In the genomic region with DNA sequence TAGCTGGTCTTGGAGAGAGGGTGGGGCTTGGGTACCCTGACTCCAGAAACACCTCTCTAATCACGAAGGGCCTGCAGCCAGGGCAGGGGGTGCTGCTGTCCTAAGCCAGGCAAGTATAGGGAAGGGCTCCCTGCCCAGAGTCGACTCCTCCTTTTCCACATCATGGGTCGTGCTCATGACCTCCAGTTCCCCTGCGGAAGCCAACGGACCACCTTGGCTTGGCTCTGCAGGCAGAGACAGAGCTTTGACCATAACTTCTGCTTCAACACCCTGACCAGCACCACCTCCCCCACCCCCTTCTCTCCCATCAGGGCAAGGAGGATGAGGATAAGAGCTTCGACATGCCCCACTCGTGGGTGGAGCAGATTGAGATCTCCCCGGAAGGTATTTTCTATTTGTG, we compare ENCODE assay signal across 25 cellular contexts. TPM values are rescaled to one million over a fixed set of nuclear protein-coding genes. Genes with fewer than 3 reads are reported as not detected.
"Had no signal": no experiment of that assay in that cellular context is flagged by ENCODE, and none has a peak within 500 bp of the region (broad histone marks: within the 10 kb centered on the region; RNA-seq: fewer than 3 reads in every experiment).

No MANE protein-coding gene starts in this region.

- DNase-seq: activated CD4-positive, alpha-beta T cell treated with anti-CD3 and anti-CD28 coated beads for 4 hours; activated CD8-positive, alpha-beta memory T cell treated with anti-CD3 and anti-CD28 coated beads, Interleukin-2, amount 50 U/mL, for 4 hours; activated CD8-positive, alpha-beta T cell treated with anti-CD3 and anti-CD28 coated beads for 36 hours; activated gamma-delta T cell treated with Interleukin-2 at 50 U/mL for 16 hours; activated naive CD4-positive, alpha-beta T cell treated with anti-CD3 and anti-CD28 coated beads, Interleukin-2, amount 10 ng/mL, durations not matched to agents 7 days and 5 days; activated naive CD8-positive, alpha-beta T cell treated with anti-CD3 and anti-CD28 coated beads for 36 hours; activated T-cell treated with anti-CD3 and anti-CD28 coated beads, Interleukin-2, amount 50 U/mL, for 72 hours; brain microvascular endothelial cell; MM.1S; NCI-H1105; NCI-H1436 treated with DMSO at 0.1 percent for 48 hours; NCI-H187; NCI-H2081; NCI-H446; NCI-H524; Right ventricle myocardium superior; SJCRH30; T-helper 1 cell had no signal

- H3K4me1 Mint-ChIP-seq: activated naive CD4-positive, alpha-beta T cell treated with anti-CD3 and anti-CD28 coated beads, Interleukin-2, amount 10 ng/mL, durations not matched to agents 7 days and 5 days; activated naive CD8-positive, alpha-beta T cell treated with anti-CD3 and anti-CD28 coated beads for 36 hours had no signal

- H3K4me2 ChIP-seq: SK-N-SH had no signal

- H3K27ac Mint-ChIP-seq: activated CD8-positive, alpha-beta T cell treated with anti-CD3 and anti-CD28 coated beads for 36 hours; activated naive CD4-positive, alpha-beta T cell treated with anti-CD3 and anti-CD28 coated beads, Interleukin-2, amount 10 ng/mL, durations not matched to agents 7 days and 5 days; activated naive CD8-positive, alpha-beta T cell treated with anti-CD3 and anti-CD28 coated beads for 36 hours; activated T-cell treated with anti-CD3 and anti-CD28 coated beads, Interleukin-2, amount 50 U/mL, for 72 hours; activated T-helper 2 cell treated with anti-CD3 and anti-CD28 coated beads, Interferon-gamma antibody, Interleukin-2, Interleukin-4, amounts not matched to agents 10 μg/mL and 5 μg/mL and 100 μg/mL, durations not matched to agents 14 hours and 24 hours and 36 hours had no signal

- H3K27me3 Mint-ChIP-seq: activated CD8-positive, alpha-beta T cell treated with anti-CD3 and anti-CD28 coated beads for 36 hours had no signal

- H3K4me3 ChIP-seq: cardiac muscle cell, Peyer's patch, SJCRH30 had no signal

- H3K4me3 Mint-ChIP-seq: activated CD8-positive, alpha-beta T cell treated with anti-CD3 and anti-CD28 coated beads for 36 hours; activated naive CD4-positive, alpha-beta T cell treated with anti-CD3 and anti-CD28 coated beads, Interleukin-2, amount 10 ng/mL, durations not matched to agents 7 days and 5 days; activated naive CD8-positive, alpha-beta T cell treated with anti-CD3 and anti-CD28 coated beads for 36 hours; activated T-cell treated with anti-CD3 and anti-CD28 coated beads, Interleukin-2, amount 50 U/mL, for 72 hours had no signal

- H3K9ac ChIP-seq: SK-N-SH had no signal

- H3K36me3 ChIP-seq: brain microvascular endothelial cell, cardiac muscle cell, Peyer's patch, SJCRH30 had no signal

- H3K9me3 ChIP-seq: Peyer's patch, SJCRH30, SK-N-SH had no signal

- H3K9me3 Mint-ChIP-seq: activated CD8-positive, alpha-beta T cell treated with anti-CD3 and anti-CD28 coated beads for 36 hours; activated naive CD4-positive, alpha-beta T cell treated with anti-CD3 and anti-CD28 coated beads, Interleukin-2, amount 10 ng/mL, durations not matched to agents 7 days and 5 days; activated naive CD8-positive, alpha-beta T cell treated with anti-CD3 and anti-CD28 coated beads for 36 hours; activated T-cell treated with anti-CD3 and anti-CD28 coated beads, Interleukin-2, amount 50 U/mL, for 72 hours; activated T-helper 2 cell treated with anti-CD3 and anti-CD28 coated beads, Interferon-gamma antibody, Interleukin-2, Interleukin-4, amounts not matched to agents 10 μg/mL and 5 μg/mL and 100 μg/mL, durations not matched to agents 14 hours and 24 hours and 36 hours had no signal

- H3K27ac ChIP-seq: brain microvascular endothelial cell, cardiac muscle cell, Peyer's patch, RWPE1, SJCRH30 had no signal

- H3K27me3 ChIP-seq: brain microvascular endothelial cell, cardiac muscle cell, Peyer's patch had no signal

- H3K4me1 ChIP-seq: Peyer's patch, SJCRH30 had no signal

- H3K36me3 Mint-ChIP-seq: activated naive CD4-positive, alpha-beta T cell treated with anti-CD3 and anti-CD28 coated beads, Interleukin-2, amount 10 ng/mL, durations not matched to agents 7 days and 5 days; activated naive CD8-positive, alpha-beta T cell treated with anti-CD3 and anti-CD28 coated beads for 36 hours had no signal

- ATAC-seq: activated CD4-positive, CD25-positive, alpha-beta regulatory T cell treated with anti-CD3 and anti-CD28 coated beads, Interleukin-2, amount 50 U/mL, for 24 hours; activated CD8-positive, alpha-beta T cell treated with anti-CD3 and anti-CD28 coated beads for 36 hours; activated T-cell treated with anti-CD3 and anti-CD28 coated beads, Interleukin-2, amount 50 U/mL, for 72 hours had no signal

RNA-seq across cellular contexts. Expression of a gene that starts 26.8 kb away (rescaled TPM):
- total RNA-seq: activated naive CD8-positive, alpha-beta T cell treated with anti-CD3 and anti-CD28 coated beads for 36 hours; activated T-helper 2 cell treated with anti-CD3 and anti-CD28 coated beads, Interferon-gamma antibody, Interleukin-2, Interleukin-4, amounts not matched to agents 10 μg/mL and 5 μg/mL and 100 μg/mL, durations not matched to agents 14 hours and 24 hours and 36 hours; Peyer's patch; Right ventricle myocardium superior; SJCRH30; T-helper 2 cell treated with Interferon-gamma antibody and Interleukin-4, amounts not matched to agents 100 ng/mL and 5 ng/mL, for 36 hours had no signal

RNA-seq across cellular contexts. Expression of a gene that starts 53.2 kb away (rescaled TPM):
- total RNA-seq: activated CD8-positive, alpha-beta T cell treated with anti-CD3 and anti-CD28 coated beads for 36 hours; activated naive CD8-positive, alpha-beta T cell treated with anti-CD3 and anti-CD28 coated beads for 36 hours; activated T-helper 2 cell treated with anti-CD3 and anti-CD28 coated beads, Interferon-gamma antibody, Interleukin-2, Interleukin-4, amounts not matched to agents 10 μg/mL and 5 μg/mL and 100 μg/mL, durations not matched to agents 14 hours and 24 hours and 36 hours; cardiac muscle cell; SJCRH30; T-helper 2 cell treated with Interferon-gamma antibody and Interleukin-4, amounts not matched to agents 100 ng/mL and 5 ng/mL, for 36 hours had no signal
- polyA plus RNA-seq: cardiac muscle cell, SK-N-SH had no signal
